Comparison of ENCODE assay signal across 7 cellular contexts in genomic region chr6:41071501-41071922, GRCh38. TPM values are rescaled to one million over a fixed set of nuclear protein-coding genes. Genes with fewer than 3 reads are reported as not detected.
DNase-seq lines count a peak whose midpoint lies in the region; ATAC-seq and TF ChIP-seq lines count a peak whose summit lies in the region.
"Had no signal": no experiment of that assay in that cellular context is flagged by ENCODE, and none has a peak within 500 bp of the region (broad histone marks: within the 10 kb centered on the region; RNA-seq: fewer than 3 reads in every experiment).

No MANE protein-coding gene starts in this region.

- H3K4me3 Mint-ChIP-seq in activated CD8-positive, alpha-beta T cell treated with anti-CD3 and anti-CD28 coated beads, Interleukin-2, amount 10 ng/mL, durations not matched to agents 7 days and 5 days = peak overlapping the region; percentile 91

- H3K4me1 Mint-ChIP-seq in activated CD8-positive, alpha-beta T cell treated with anti-CD3 and anti-CD28 coated beads, Interleukin-2, amount 10 ng/mL, durations not matched to agents 7 days and 5 days (ENCODE audit: low read depth) = peaks cover 59% of the 10 kb centered on the region

- ATAC-seq in activated CD8-positive, alpha-beta T cell treated with anti-CD3 and anti-CD28 coated beads, Interleukin-2, amount 10 ng/mL, durations not matched to agents 7 days and 5 days = no peak
- ATAC-seq in left lung (no peak), HG02870 (IDR thresholded peaks at IDR 0.05; ENCODE audit: unreplicated experiment) (no peak)

- H3K27ac ChIP-seq in left lung = peak overlapping the region; percentile 99 to 100

- TF ChIP-seq CTCF in left lung (IDR thresholded peaks at IDR 0.05) = no peak

- no peaks in the 10 kb centered on the region for H3K9me3 ChIP-seq in left lung

- H3K36me3 Mint-ChIP-seq in activated CD8-positive, alpha-beta T cell treated with anti-CD3 and anti-CD28 coated beads, Interleukin-2, amount 10 ng/mL, durations not matched to agents 7 days and 5 days (ENCODE audit: low read depth) = peaks cover 48% of the 10 kb centered on the region

- POLR2A ChIA-PET in activated CD8-positive, alpha-beta T cell treated with anti-CD3 and anti-CD28 coated beads, Interleukin-2, amount 10 ng/mL, durations not matched to agents 7 days and 5 days (lab: Charles Lee) = interaction anchor here (0.6 to 1.5 kb wide), 10 partner anchors 8 to 249 kb away, joined by 3 to 6 read pairs (median 4); partner anchors contain the start of gene TREML2

- intact Hi-C loops in left lung (cut with DNase I) = no loop called here

- peaks cover 11 to 44% of the 10 kb centered on the region in 2 donors for H3K4me1 ChIP-seq in left lung

- H3K36me3 ChIP-seq in left lung = no peaks in the 10 kb centered on the region

- CTCF ChIA-PET in activated CD8-positive, alpha-beta T cell treated with anti-CD3 and anti-CD28 coated beads, Interleukin-2, amount 10 ng/mL, durations not matched to agents 7 days and 5 days (lab: Charles Lee) = interaction anchor here (0.8 to 4.7 kb wide), 6 partner anchors 8 to 249 kb away, joined by 3 to 36 read pairs (median 6); partner anchors contain the start of gene UNC5CL

- peak overlapping the region; percentile 98 for H3K27ac Mint-ChIP-seq in activated CD8-positive, alpha-beta T cell treated with anti-CD3 and anti-CD28 coated beads, Interleukin-2, amount 10 ng/mL, durations not matched to agents 7 days and 5 days

- no peaks in the 10 kb centered on the region for H3K9me3 Mint-ChIP-seq in activated CD8-positive, alpha-beta T cell treated with anti-CD3 and anti-CD28 coated beads, Interleukin-2, amount 10 ng/mL, durations not matched to agents 7 days and 5 days (ENCODE audit: insufficient read depth)

- peak; percentile 69 for DNase-seq in DMS153 (lab: John Stamatoyannopoulos, UW)
- no peak for DNase-seq in DMS153 treated with DMSO at 0.1 percent for 48 hours (lab: John Stamatoyannopoulos, UW; ENCODE audit: unreplicated experiment)
- DNase-seq in activated CD8-positive, alpha-beta T cell treated with anti-CD3 and anti-CD28 coated beads, Interleukin-2, amount 10 ng/mL, durations not matched to agents 7 days and 5 days = no peak
- DNase-seq in left lung = peak; percentile 90 to 91
- DNase-seq in GOT3 (lab: John Stamatoyannopoulos, UW) = no peak

- H3K27me3 Mint-ChIP-seq in activated CD8-positive, alpha-beta T cell treated with anti-CD3 and anti-CD28 coated beads, Interleukin-2, amount 10 ng/mL, durations not matched to agents 7 days and 5 days (ENCODE audit: low read depth) = no peaks in the 10 kb centered on the region

- H3K27me3 ChIP-seq in left lung = no peaks in the 10 kb centered on the region

- peak overlapping the region; percentile 49 to 95 for H3K4me3 ChIP-seq in left lung

RNA-seq across cellular contexts. Expression of gene OARD1, which starts 0.6 kb away (rescaled TPM):
- total RNA-seq in activated CD8-positive, alpha-beta T cell treated with anti-CD3 and anti-CD28 coated beads, Interleukin-2, amount 10 ng/mL, durations not matched to agents 7 days and 5 days = 10 to 100 TPM; 30.2 to 31.9 TPM
- 10 to 100 TPM; 14.9 to 20.3 TPM for total RNA-seq in left lung

RNA-seq across cellular contexts. Expression of gene NFYA, which starts 1.3 kb away (rescaled TPM):
- total RNA-seq in activated CD8-positive, alpha-beta T cell treated with anti-CD3 and anti-CD28 coated beads, Interleukin-2, amount 10 ng/mL, durations not matched to agents 7 days and 5 days = 10 to 100 TPM; 32.3 to 32.5 TPM
- 10 to 100 TPM; 16.4 to 20.3 TPM for total RNA-seq in left lung

RNA-seq across cellular contexts. Expression of gene APOBEC2, which starts 18.5 kb away (rescaled TPM):
- total RNA-seq in activated CD8-positive, alpha-beta T cell treated with anti-CD3 and anti-CD28 coated beads, Interleukin-2, amount 10 ng/mL, durations not matched to agents 7 days and 5 days = not detected
- total RNA-seq in left lung = under 1 TPM in 1 of 2 donors, not detected in 1; 0.29 TPM
- total RNA-seq: pulmonary artery endothelial cell had no signal

RNA-seq across cellular contexts. Expression of gene TSPO2, which starts 29.2 kb away (rescaled TPM):
- not detected for total RNA-seq in activated CD8-positive, alpha-beta T cell treated with anti-CD3 and anti-CD28 coated beads, Interleukin-2, amount 10 ng/mL, durations not matched to agents 7 days and 5 days
- not detected for total RNA-seq in left lung
- total RNA-seq: pulmonary artery endothelial cell had no signal

RNA-seq across cellular contexts. Expression of gene UNC5CL, which starts 32.5 kb away (rescaled TPM):
- 1 to 10 TPM; 1.1 TPM for total RNA-seq in activated CD8-positive, alpha-beta T cell treated with anti-CD3 and anti-CD28 coated beads, Interleukin-2, amount 10 ng/mL, durations not matched to agents 7 days and 5 days
- 1 to 10 TPM; 2.3 to 3.1 TPM for total RNA-seq in left lung

Comparison
In these comparisons a context has a peak if more than half of its experiments do, and no peak if none do; other contexts are left out.
1. DNase-seq: peak in DMS153 (single experiment) and left lung (2 of 2); none in DMS153 treated with DMSO at 0.1 percent for 48 hours (single experiment), activated CD8-positive, alpha-beta T cell treated with anti-CD3 and anti-CD28 coated beads, Interleukin-2, amount 10 ng/mL, durations not matched to agents 7 days and 5 days (single experiment) and GOT3 (single experiment).